Comparison of ENCODE assay signal across 8 cellular contexts in the genomic region with DNA sequence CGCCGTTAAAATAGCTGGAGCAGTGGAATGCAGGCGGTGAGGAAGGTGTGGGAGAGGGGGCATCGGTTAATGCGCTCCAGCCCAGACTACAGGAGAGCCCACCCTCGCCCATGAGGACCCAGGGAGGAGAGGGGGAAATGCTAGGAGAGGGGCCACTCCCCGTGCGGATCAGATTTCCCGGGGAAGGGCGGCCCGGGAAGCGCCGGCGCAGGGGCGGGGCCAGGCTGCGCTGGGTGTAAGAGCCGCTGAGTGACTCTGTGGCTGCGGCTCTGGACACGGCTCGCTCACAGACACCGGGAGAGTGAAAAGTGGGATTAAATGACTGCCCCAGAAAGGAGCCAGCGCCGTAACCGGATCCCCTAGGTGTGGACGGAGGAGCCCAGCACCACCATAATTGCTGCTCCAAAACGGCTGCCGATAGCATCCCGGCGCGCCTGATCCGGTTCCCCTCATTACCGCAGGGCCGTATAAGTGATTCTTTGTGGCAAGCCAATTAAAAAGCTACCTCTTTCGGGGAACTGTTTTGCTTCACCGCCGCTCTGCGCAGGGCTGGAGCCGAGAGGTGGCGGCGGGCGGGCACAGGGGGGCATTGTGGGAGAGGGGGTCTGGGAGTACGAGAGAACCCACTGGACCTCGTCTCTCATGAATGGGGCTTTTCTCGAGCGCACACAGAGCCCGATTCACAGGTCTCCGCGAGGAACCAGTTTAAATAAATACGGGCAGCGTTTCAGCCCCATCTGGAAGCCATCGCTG. TPM values are rescaled to one million over a fixed set of nuclear protein-coding genes. Genes with fewer than 3 reads are reported as not detected.
A peak's percentile ranks its signal among the peaks of the same experiment; 100 is the strongest.
DNase-seq lines count a peak whose midpoint lies in the region; ATAC-seq and TF ChIP-seq lines count a peak whose summit lies in the region.

No MANE protein-coding gene starts in this region.

- H2AK5ac ChIP-seq in neuronal stem cell (ENCODE audit: low read depth, low read length): no peak overlapping the region

- peak overlapping the region; percentile 50 for H3K18ac ChIP-seq in neuronal stem cell (ENCODE audit: low read length)

- no peak overlapping the region for H4K91ac ChIP-seq in neuronal stem cell (ENCODE audit: low read depth, low read length, poor library complexity)

- H2BK12ac ChIP-seq in neuronal stem cell (ENCODE audit: low read length): no peak overlapping the region

- H2AFZ ChIP-seq in neuronal stem cell (ENCODE audit: low read length): peak overlapping the region; percentile 89

- H3K4me2 ChIP-seq in BLaER1 (peak overlapping the region; percentile 89), neuronal stem cell (ENCODE audit: insufficient read depth, low read length, poor library complexity, severe bottlenecking) (peak overlapping the region; percentile 75)

- H2BK15ac ChIP-seq in neuronal stem cell (ENCODE audit: low read length): no peak overlapping the region

- no CpG with 5 or more reads among the region's 51 CpGs for WGBS in neuronal stem cell (ENCODE audit: extremely low coverage in 2 of 2, insufficient read length in 2 of 2, insufficient replicate concordance in 1 of 2), 2 donors

- no peaks in the 10 kb centered on the region for H3K9me3 ChIP-seq in BLaER1
- no peaks in the 10 kb centered on the region for H3K9me3 ChIP-seq in neuronal stem cell (replicated peaks in 1 of 2; ENCODE audit: control insufficient read depth in 2 of 2, insufficient read depth in 1 of 2, low read depth in 1 of 2, low read length in 2 of 2)

- no peak overlapping the region for H3K27ac ChIP-seq in BLaER1
- peak overlapping the region; percentile 81 for H3K27ac ChIP-seq in neuronal stem cell (replicated peaks; ENCODE audit: low read length)

- H3K4me1 ChIP-seq in BLaER1 (peaks cover 37% of the 10 kb centered on the region), neuronal stem cell (ENCODE audit: control insufficient read depth in 2 of 2, insufficient read depth in 1 of 2, low read depth in 1 of 2, low read length in 2 of 2) (peaks cover 20 to 22% of the 10 kb centered on the region in 2 donors)

- H4K20me1 ChIP-seq in BLaER1: peaks cover 53% of the 10 kb centered on the region

- H3K36me3 ChIP-seq in BLaER1 (no peaks in the 10 kb centered on the region), neuronal stem cell (replicated peaks in 1 of 2; ENCODE audit: control insufficient read depth in 2 of 2, insufficient read depth in 2 of 2, low read length in 2 of 2) (peaks cover 30 to 40% of the 10 kb centered on the region in 2 donors)

- H2BK120ac ChIP-seq in neuronal stem cell (ENCODE audit: low read depth, low read length): no peak overlapping the region

- TF ChIP-seq CTCF in foreskin fibroblast (IDR thresholded peaks at IDR 0.05; ENCODE audit: low read depth, low read length): no peak

- no peak overlapping the region for H3K9ac ChIP-seq in BLaER1
- peak overlapping the region; percentile 67 for H3K9ac ChIP-seq in neuronal stem cell (ENCODE audit: low read depth, low read length, poor library complexity)

- DNase-seq in HK-2 (ENCODE audit: unreplicated experiment) (peak; percentile 55), UCSD-AML1 (lab: John Stamatoyannopoulos, UW; ENCODE audit: unreplicated experiment) (peak; percentile 23), foreskin fibroblast (peak; percentile 24 to 75), neuronal stem cell (ENCODE audit: low spot score) (peak; percentile 74)
- DNase-seq in stimulated activated CD4-positive, alpha-beta T cell treated with anti-CD3 and anti-CD28 coated beads, Interleukin-2, amount 100 ng/mL, for 48 hours: no peak

- no peak overlapping the region for H3K23ac ChIP-seq in neuronal stem cell (ENCODE audit: low read depth, low read length, poor library complexity)

- H3K27me3 ChIP-seq in BLaER1 (peaks cover 93% of the 10 kb centered on the region), neuronal stem cell (ENCODE audit: control insufficient read depth in 3 of 3, insufficient read depth in 3 of 3, low read depth in 1 of 3, low read length in 3 of 3) (no peaks in the 10 kb centered on the region)

- H3K79me1 ChIP-seq in neuronal stem cell (ENCODE audit: low read depth, low read length): peaks cover 6% of the 10 kb centered on the region

- H2BK5ac ChIP-seq in neuronal stem cell (ENCODE audit: low read length): peak overlapping the region; percentile 15

- H3K4me3 ChIP-seq in BLaER1 (peak overlapping the region; percentile 60), foreskin fibroblast (ENCODE audit: low read depth in 1 of 2, low read length in 2 of 2) (peak overlapping the region; percentile 48 to 60), neuronal stem cell (ENCODE audit: low read length in 2 of 2) (peak overlapping the region; percentile 71 to 98)

- H3K14ac ChIP-seq in neuronal stem cell (ENCODE audit: low read length): no peak overlapping the region

- no peak overlapping the region for H4K8ac ChIP-seq in neuronal stem cell (ENCODE audit: low read depth, low read length)

- H3K4ac ChIP-seq in neuronal stem cell (ENCODE audit: low read length): no peak overlapping the region

- ATAC-seq in HG03432 (IDR thresholded peaks at IDR 0.05; ENCODE audit: unreplicated experiment): no peak
- ATAC-seq in GM21423 (IDR thresholded peaks at IDR 0.05; ENCODE audit: unreplicated experiment): no peak

RNA-seq across cellular contexts. Expression of a gene that starts 2.7 kb away (rescaled TPM):
- 481 TPM for polyA plus RNA-seq in neuronal stem cell (2013, experiment 1 of 2)
- polyA plus RNA-seq in neuronal stem cell (2013, experiment 2 of 2): 461 TPM

RNA-seq across cellular contexts. Expression of a gene that starts 38.2 kb away (rescaled TPM):
- polyA plus RNA-seq in neuronal stem cell (2013, experiment 1 of 2): 71.6 TPM
- polyA plus RNA-seq in neuronal stem cell (2013, experiment 2 of 2): 70.1 TPM

Comparison
In these comparisons a context has a peak if more than half of its experiments do, and no peak if none do; other contexts are left out.
1. DNase-seq: peak in HK-2 (single experiment), UCSD-AML1 (single experiment), foreskin fibroblast (2 of 2) and neuronal stem cell (single experiment); none in stimulated activated CD4-positive, alpha-beta T cell treated with anti-CD3 and anti-CD28 coated beads, Interleukin-2, amount 100 ng/mL, for 48 hours (0 of 2).
2. Peak in every context shown above with its lines, with median percentiles within 50 percentile points of each other: H3K4me3 ChIP-seq.